ENCODE assay signal across 22 cellular contexts in genomic region chr5:69451941-69452652, GRCh38. TPM values are rescaled to one million over a fixed set of nuclear protein-coding genes. Genes with fewer than 3 reads are reported as not detected.
DNase-seq lines count a peak whose midpoint lies in the region; ATAC-seq, FAIRE-seq and TF ChIP-seq lines count a peak whose summit lies in the region.
"Had no signal": no experiment of that assay in that cellular context is flagged by ENCODE, and none has a peak within 500 bp of the region (broad histone marks: within the 10 kb centered on the region; RNA-seq: fewer than 3 reads in every experiment).

No MANE protein-coding gene starts in this region.

- no peaks in the 10 kb centered on the region for H4K20me1 ChIP-seq in GM23248 (ENCODE audit: insufficient read depth)

- H3K4me2 ChIP-seq in A549: peak overlapping the region; percentile 67
- no peak overlapping the region for H3K4me2 ChIP-seq in GM23248 (ENCODE audit: unreplicated experiment)

- H3K27ac ChIP-seq in A549 (peak overlapping the region; percentile 0 to 3; a peak in 1 of 6 replicates), GM23248 (no peak overlapping the region)
- H3K27ac ChIP-seq: SJCRH30, thoracic aorta had no signal

- FAIRE-seq in A549 (lab: Jason Lieb, UNC): no peak
- FAIRE-seq: endothelial cell of umbilical vein, HTR-8/SVneo, kidney had no signal

- H3K4me3 ChIP-seq in A549: no peak overlapping the region
- peak overlapping the region; percentile 35; the same call in 1 of the 2 replicates for H3K4me3 ChIP-seq in LNCaP clone FGC (ENCODE audit: low read depth, low read length)
- H3K4me3 ChIP-seq in endocrine pancreas (ENCODE audit: control insufficient read depth, insufficient read depth, low read length): peak overlapping the region; percentile 83
- no peak overlapping the region for H3K4me3 ChIP-seq in mucosa of stomach (ENCODE audit: low read length)
- no peak overlapping the region for H3K4me3 ChIP-seq in GM23248
- H3K4me3 ChIP-seq: SJCRH30, thoracic aorta had no signal

- intact Hi-C loops in activated naive CD4-positive, alpha-beta T cell treated with anti-CD3 and anti-CD28 coated beads for 36 hours (cut with micrococcal nuclease): no loop called here

- TF ChIP-seq RAD21 in A549 (conservative IDR thresholded peaks at IDR 0.05 in 1 of 2, IDR thresholded peaks at IDR 0.05 in 1 of 2): no peak

- no peak overlapping the region for H3K27ac Mint-ChIP-seq in activated naive CD4-positive, alpha-beta T cell treated with anti-CD3 and anti-CD28 coated beads for 36 hours
- H3K27ac Mint-ChIP-seq: activated B cell treated with CpG ODN at 0.5 μM for 24 hours; activated CD8-positive, alpha-beta T cell treated with anti-CD3 and anti-CD28 coated beads, Interleukin-2, amount 10 ng/mL, durations not matched to agents 7 days and 5 days; activated naive CD4-positive, alpha-beta T cell treated with anti-CD3 and anti-CD28 coated beads, Interleukin-2, amount 50 U/mL, for 72 hours; activated T-cell treated with anti-CD3 and anti-CD28 coated beads, Interleukin-2, amount 50 U/mL, for 72 hours had no signal

- 23% methylated on average over 4 of the region's 4 CpGs for WGBS in A549 (ENCODE audit: missing lambda C conversion rate)
- 76 to 79% methylated on average over 4 of the region's 4 CpGs for WGBS in GM23248 (ENCODE audit: low coverage in 1 of 2, low lambda C conversion rate in 2 of 2, missing lambda C conversion rate in 2 of 2), 2 experiments

- H3K9me2 ChIP-seq in GM23248 (ENCODE audit: insufficient read depth): no peaks in the 10 kb centered on the region

- no peak for TF ChIP-seq EP300 in A549 (IDR thresholded peaks at IDR 0.05)

- POLR2A ChIA-PET in A549 (lab: Yijun Ruan, JAX): no interaction called here

- no peaks in the 10 kb centered on the region for H3K36me3 Mint-ChIP-seq in activated naive CD4-positive, alpha-beta T cell treated with anti-CD3 and anti-CD28 coated beads for 36 hours (ENCODE audit: low read depth)
- H3K36me3 Mint-ChIP-seq: activated naive CD4-positive, alpha-beta T cell treated with anti-CD3 and anti-CD28 coated beads, Interleukin-2, amount 50 U/mL, for 72 hours had no signal

- DNase-seq in A549 (ENCODE audit: low read depth in 1 of 2, low spot score in 1 of 2) (no peak), LNCaP clone FGC (ENCODE audit: low read depth) (peak; percentile 54), GM23248 (no peak), SIG-M5 treated with dmso at 0.1 percent for 504 hours (lab: John Stamatoyannopoulos, UW; ENCODE audit: unreplicated experiment) (no peak)
- no peak for DNase-seq in activated naive CD4-positive, alpha-beta T cell treated with anti-CD3 and anti-CD28 coated beads for 36 hours
- no peak for DNase-seq in activated CD4-positive, alpha-beta T cell treated with anti-CD3 and anti-CD28 coated beads for 1 hour
- DNase-seq: activated B cell treated with CpG ODN at 0.5 μM for 24 hours; activated CD8-positive, alpha-beta T cell treated with anti-CD3 and anti-CD28 coated beads, Interleukin-2, amount 10 ng/mL, durations not matched to agents 7 days and 5 days; activated T-cell treated with anti-CD3 and anti-CD28 coated beads, Interleukin-2, amount 50 U/mL, for 72 hours; hippocampal formation; kidney; NCI-H1694; NCI-H446; SJCRH30; T-helper 2 cell had no signal

- H2AFZ ChIP-seq in GM23248: no peak overlapping the region

- H3K27me3 Mint-ChIP-seq in activated naive CD4-positive, alpha-beta T cell treated with anti-CD3 and anti-CD28 coated beads for 36 hours (ENCODE audit: low read depth): no peaks in the 10 kb centered on the region
- H3K27me3 Mint-ChIP-seq: activated B cell treated with CpG ODN at 0.5 μM for 24 hours had no signal

- TF ChIP-seq POLR2A in A549 (IDR thresholded peaks at IDR 0.05; ENCODE audit: low read length): no peak

- in situ Hi-C loops in GM23248 (cut with MboI): no loop called here

- H3K79me2 ChIP-seq in GM23248 (ENCODE audit: insufficient read depth): no peaks in the 10 kb centered on the region

- H3K36me3 ChIP-seq in endocrine pancreas (ENCODE audit: control insufficient read depth, insufficient read depth, low read length): no peaks in the 10 kb centered on the region
- H3K36me3 ChIP-seq in mucosa of stomach (ENCODE audit: control insufficient read depth, insufficient read depth, low read length): no peaks in the 10 kb centered on the region
- no peaks in the 10 kb centered on the region for H3K36me3 ChIP-seq in GM23248 (ENCODE audit: low read depth)
- H3K36me3 ChIP-seq: SJCRH30, thoracic aorta had no signal

- ATAC-seq in A549: no peak
- ATAC-seq: activated CD8-positive, alpha-beta T cell treated with anti-CD3 and anti-CD28 coated beads, Interleukin-2, amount 10 ng/mL, durations not matched to agents 7 days and 5 days; activated naive CD4-positive, alpha-beta T cell treated with anti-CD3 and anti-CD28 coated beads, Interleukin-2, amount 50 U/mL, for 72 hours; activated T-cell treated with anti-CD3 and anti-CD28 coated beads, Interleukin-2, amount 50 U/mL, for 72 hours; HCT116 had no signal

- H3K27me3 ChIP-seq in endocrine pancreas (ENCODE audit: control insufficient read depth, insufficient read depth, low read length) (no peaks in the 10 kb centered on the region), mucosa of stomach (ENCODE audit: control insufficient read depth, insufficient read depth, low read length) (no peaks in the 10 kb centered on the region), GM23248 (replicated peaks; ENCODE audit: insufficient read depth) (no peaks in the 10 kb centered on the region)
- H3K27me3 ChIP-seq: SJCRH30 had no signal

- H3K4me1 Mint-ChIP-seq in activated naive CD4-positive, alpha-beta T cell treated with anti-CD3 and anti-CD28 coated beads for 36 hours (ENCODE audit: low read depth): no peaks in the 10 kb centered on the region
- H3K4me1 Mint-ChIP-seq: activated B cell treated with CpG ODN at 0.5 μM for 24 hours had no signal

- no peak for TF ChIP-seq CTCF in A549 (IDR thresholded peaks at IDR 0.05)
- no peak for TF ChIP-seq CTCF in LNCaP clone FGC (IDR thresholded peaks at IDR 0.05; ENCODE audit: control insufficient read depth, extremely low read depth, insufficient read depth)

- no peak overlapping the region for H3K9ac ChIP-seq in endocrine pancreas (ENCODE audit: control insufficient read depth, insufficient read depth, low read length)
- peak overlapping the region; percentile 66 for H3K9ac ChIP-seq in mucosa of stomach (ENCODE audit: low read length)
- no peak overlapping the region for H3K9ac ChIP-seq in GM23248

- H3F3A ChIP-seq in GM23248 (ENCODE audit: insufficient read depth): peaks cover 9% of the 10 kb centered on the region

- no peak overlapping the region for H3K4me3 Mint-ChIP-seq in activated naive CD4-positive, alpha-beta T cell treated with anti-CD3 and anti-CD28 coated beads for 36 hours
- H3K4me3 Mint-ChIP-seq: activated B cell treated with CpG ODN at 0.5 μM for 24 hours; activated CD8-positive, alpha-beta T cell treated with anti-CD3 and anti-CD28 coated beads, Interleukin-2, amount 10 ng/mL, durations not matched to agents 7 days and 5 days; activated T-cell treated with anti-CD3 and anti-CD28 coated beads, Interleukin-2, amount 50 U/mL, for 72 hours had no signal

- H3K4me1 ChIP-seq in A549 (peaks cover 33% of the 10 kb centered on the region), endocrine pancreas (ENCODE audit: control insufficient read depth, insufficient read depth, low read length) (peaks cover 7% of the 10 kb centered on the region), mucosa of stomach (ENCODE audit: control insufficient read depth, insufficient read depth, low read length) (peaks cover 50% of the 10 kb centered on the region), GM23248 (ENCODE audit: insufficient read depth) (peaks cover 9% of the 10 kb centered on the region)
- H3K4me1 ChIP-seq: SJCRH30 had no signal

- peaks cover 2% of the 10 kb centered on the region for H3K9me3 Mint-ChIP-seq in activated naive CD4-positive, alpha-beta T cell treated with anti-CD3 and anti-CD28 coated beads for 36 hours
- H3K9me3 Mint-ChIP-seq: activated B cell treated with CpG ODN at 0.5 μM for 24 hours; activated naive CD4-positive, alpha-beta T cell treated with anti-CD3 and anti-CD28 coated beads, Interleukin-2, amount 50 U/mL, for 72 hours had no signal

- CTCF ChIA-PET in A549 (lab: Yijun Ruan, JAX): interaction anchor here (1.3 kb wide), 1 partner anchor 31 kb away, joined by 3 read pairs; no protein-coding TSS in a partner anchor
- CTCF ChIA-PET in activated naive CD4-positive, alpha-beta T cell treated with anti-CD3 and anti-CD28 coated beads for 36 hours (lab: Charles Lee): no interaction called here

- H3K9me3 ChIP-seq in A549 (no peaks in the 10 kb centered on the region), endocrine pancreas (ENCODE audit: control insufficient read depth, low read length) (no peaks in the 10 kb centered on the region), mucosa of stomach (ENCODE audit: control insufficient read depth, low read length) (no peaks in the 10 kb centered on the region), GM23248 (ENCODE audit: low read depth) (no peaks in the 10 kb centered on the region)
- H3K9me3 ChIP-seq: SJCRH30, thoracic aorta had no signal

RNA-seq across cellular contexts. Expression of gene MARVELD2, which starts 37.2 kb away (rescaled TPM):
- polyA plus RNA-seq in A549 (2011; rRNA removed) (9.3 and 10.2 TPM in 2 replicates), A549 (2017; fragmentation: RNase III; extraction: RNeasy Plus Mini Kit Qiagen cat#74134 plus additional on column Dnase treatment) (2.3 to 2.9 TPM (median 2.3 TPM) in 3 replicates), GM23248 (2016; fragmentation: Nextera tagmentation; extraction: Ambion mirVana) (1.7 and 2.1 TPM in 2 replicates)
- 1.6 and 1.9 TPM in 2 replicates for polyA plus RNA-seq in A549 (2012; cell fraction: cytosol; rRNA removed)
- 0.94 and 1.1 TPM in 2 replicates for polyA plus RNA-seq in A549 (2012; cell fraction: nucleus; rRNA removed)
- 14.0 and 17.8 TPM in 2 replicates for polyA minus RNA-seq in A549 (2011; rRNA and poly(A)+ RNA removed)
- total RNA-seq in activated naive CD4-positive, alpha-beta T cell treated with anti-CD3 and anti-CD28 coated beads for 36 hours: under 1 TPM; 0.45 to 0.64 TPM
- total RNA-seq in GM23248 (2014; rRNA removed; shearing (Covaris generic)): 2.8 and 5.5 TPM in 2 replicates

RNA-seq across cellular contexts. Expression of gene OCLN, which starts 40.5 kb away (rescaled TPM):
- 49.8 and 54.1 TPM in 2 replicates for polyA plus RNA-seq in A549 (2011; rRNA removed)
- polyA plus RNA-seq in A549 (2012; cell fraction: cytosol; rRNA removed): 4.9 and 6.3 TPM in 2 replicates
- polyA plus RNA-seq in A549 (2012; cell fraction: nucleus; rRNA removed): 3.3 and 4.7 TPM in 2 replicates
- 10.7 to 12.7 TPM (median 11.4 TPM) in 3 replicates for polyA plus RNA-seq in A549 (2017; fragmentation: RNase III; extraction: RNeasy Plus Mini Kit Qiagen cat#74134 plus additional on column Dnase treatment)
- polyA minus RNA-seq in A549 (2011; rRNA and poly(A)+ RNA removed): 58.5 and 62.7 TPM in 2 replicates
- under 1 TPM; 0.26 to 0.62 TPM for total RNA-seq in activated naive CD4-positive, alpha-beta T cell treated with anti-CD3 and anti-CD28 coated beads for 36 hours
- total RNA-seq in GM23248 (2014; rRNA removed; shearing (Covaris generic)): 0.76 and 1.7 TPM in 2 replicates
- polyA plus RNA-seq in GM23248 (2016; fragmentation: Nextera tagmentation; extraction: Ambion mirVana): 0.52 and 0.59 TPM in 2 replicates

Comparison
In these comparisons a context has a peak if more than half of its experiments do, and no peak if none do; other contexts are left out.
1. H3K4me3 ChIP-seq: peak in LNCaP clone FGC (single experiment) and endocrine pancreas (single experiment); none in A549 (single experiment), mucosa of stomach (single experiment) and GM23248 (single experiment).